8 cellular contexts compared by ENCODE assay signal in genomic region chr7:30595461-30596042, GRCh38. TPM values are rescaled to one million over a fixed set of nuclear protein-coding genes. Genes with fewer than 3 reads are reported as not detected.
DNase-seq lines count a peak whose midpoint lies in the region; TF ChIP-seq lines count a peak whose summit lies in the region.

No MANE protein-coding gene starts in this region.

- DNase-seq in NCI-H1105 treated with DMSO at 0.1 percent for 48 hours (lab: John Stamatoyannopoulos, UW) (peak; percentile 23), NCI-H1105 (lab: John Stamatoyannopoulos, UW) (no peak), NCI-H69 (lab: John Stamatoyannopoulos, UW) (peak; percentile 66), colonic mucosa (peak; percentile 20), T1000 (lab: John Stamatoyannopoulos, UW) (no peak), NCI-H1436 treated with DMSO at 0.1 percent for 48 hours (lab: John Stamatoyannopoulos, UW) (no peak)
- DNase-seq in NK-92 treated with Interleukin-12 subunit alpha and Interleukin-12 subunit beta, amount 100 ng/mL, for 24 hours (lab: John Stamatoyannopoulos, UW), result no peak

- intact Hi-C loops in colonic mucosa (cut with DNase I), result no loop called here

- H3K27ac ChIP-seq in colonic mucosa (peak overlapping the region; percentile 88), muscle layer of duodenum (ENCODE audit: low read length) (peak overlapping the region; percentile 99)

- no peaks in the 10 kb centered on the region for H3K9me3 ChIP-seq in colonic mucosa
- no peaks in the 10 kb centered on the region for H3K9me3 ChIP-seq in muscle layer of duodenum (ENCODE audit: control insufficient read depth in 1 of 2, low read length in 2 of 2)

- H3K4me1 ChIP-seq in colonic mucosa (peaks cover 6% of the 10 kb centered on the region), muscle layer of duodenum (ENCODE audit: control insufficient read depth in 1 of 2, insufficient read depth in 2 of 2, low read length in 2 of 2) (peaks cover 0 to 28% of the 10 kb centered on the region in 2 donors)

- H3K36me3 ChIP-seq in colonic mucosa (no peaks in the 10 kb centered on the region), muscle layer of duodenum (ENCODE audit: control insufficient read depth in 1 of 2, insufficient read depth in 2 of 2, low read length in 2 of 2) (peaks cover 11 to 23% of the 10 kb centered on the region in 2 donors)

- TF ChIP-seq CTCF in colonic mucosa (IDR thresholded peaks at IDR 0.05), result no peak

- H3K27me3 ChIP-seq in colonic mucosa (no peaks in the 10 kb centered on the region), muscle layer of duodenum (ENCODE audit: low read depth, low read length) (no peaks in the 10 kb centered on the region)

- peak overlapping the region; percentile 96 to 98 for H3K9ac ChIP-seq in colonic mucosa (ENCODE audit: low read depth in 2 of 2, low read length in 2 of 2)

- H3K4me3 ChIP-seq in colonic mucosa (peak overlapping the region; percentile 81), muscle layer of duodenum (ENCODE audit: low read depth in 1 of 2, low read length in 2 of 2) (peak overlapping the region; percentile 88 to 90)

RNA-seq across cellular contexts. Expression of gene GARS1, which starts 0.9 kb away (rescaled TPM):
- 100 to 1,000 TPM in 1 of 2 donors, 10 to 100 TPM in 1; 90.9 to 144 TPM for total RNA-seq in colonic mucosa

Comparison
In these comparisons a context has a peak if more than half of its experiments do, and no peak if none do; other contexts are left out.
1. DNase-seq: peak in NCI-H1105 treated with DMSO at 0.1 percent for 48 hours (single experiment), NCI-H69 (single experiment) and colonic mucosa (single experiment); none in NCI-H1105 (single experiment), NK-92 treated with Interleukin-12 subunit alpha and Interleukin-12 subunit beta, amount 100 ng/mL, for 24 hours (single experiment), T1000 (single experiment) and NCI-H1436 treated with DMSO at 0.1 percent for 48 hours (single experiment).